ENCODE assay signal across 1 cellular context in genomic region chr20:50455656-50456451, GRCh38.
TF ChIP-seq lines count a peak whose summit lies in the region.

No MANE protein-coding gene starts in this region.

TF ChIP-seq in HepG2, 621 proteins besides CTCF, POLR2A, EP300 and RAD21 (continued from another document and continues in another):
- TF ChIP-seq, protein P1, sequence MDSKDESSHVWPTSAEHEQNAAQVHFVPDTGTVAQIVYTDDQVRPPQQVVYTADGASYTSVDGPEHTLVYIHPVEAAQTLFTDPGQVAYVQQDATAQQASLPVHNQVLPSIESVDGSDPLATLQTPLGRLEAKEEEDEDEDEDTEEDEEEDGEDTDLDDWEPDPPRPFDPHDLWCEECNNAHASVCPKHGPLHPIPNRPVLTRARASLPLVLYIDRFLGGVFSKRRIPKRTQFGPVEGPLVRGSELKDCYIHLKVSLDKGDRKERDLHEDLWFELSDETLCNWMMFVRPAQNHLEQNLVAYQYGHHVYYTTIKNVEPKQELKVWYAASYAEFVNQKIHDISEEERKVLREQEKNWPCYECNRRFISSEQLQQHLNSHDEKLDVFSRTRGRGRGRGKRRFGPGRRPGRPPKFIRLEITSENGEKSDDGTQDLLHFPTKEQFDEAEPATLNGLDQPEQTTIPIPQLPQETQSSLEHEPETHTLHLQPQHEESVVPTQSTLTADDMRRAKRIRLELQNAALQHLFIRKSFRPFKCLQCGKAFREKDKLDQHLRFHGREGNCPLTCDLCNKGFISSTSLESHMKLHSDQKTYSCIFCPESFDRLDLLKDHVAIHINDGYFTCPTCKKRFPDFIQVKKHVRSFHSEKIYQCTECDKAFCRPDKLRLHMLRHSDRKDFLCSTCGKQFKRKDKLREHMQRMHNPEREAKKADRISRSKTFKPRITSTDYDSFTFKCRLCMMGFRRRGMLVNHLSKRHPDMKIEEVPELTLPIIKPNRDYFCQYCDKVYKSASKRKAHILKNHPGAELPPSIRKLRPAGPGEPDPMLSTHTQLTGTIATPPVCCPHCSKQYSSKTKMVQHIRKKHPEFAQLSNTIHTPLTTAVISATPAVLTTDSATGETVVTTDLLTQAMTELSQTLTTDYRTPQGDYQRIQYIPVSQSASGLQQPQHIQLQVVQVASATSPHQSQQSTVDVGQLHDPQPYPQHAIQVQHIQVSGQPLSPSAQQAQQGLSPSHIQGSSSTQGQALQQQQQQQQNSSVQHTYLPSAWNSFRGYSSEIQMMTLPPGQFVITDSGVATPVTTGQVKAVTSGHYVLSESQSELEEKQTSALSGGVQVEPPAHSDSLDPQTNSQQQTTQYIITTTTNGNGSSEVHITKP (CRISPR knock-in tag; IDR thresholded peaks at IDR 0.05; ENCODE audit: low read depth): no peak; the same call in 1 of the 2 replicates
- no peak; the same call in 1 of the 2 replicates for TF ChIP-seq ZNF891 (CRISPR knock-in tag; IDR thresholded peaks at IDR 0.05)
- TF ChIP-seq FOSL2 (CRISPR knock-in tag; IDR thresholded peaks at IDR 0.05): peak; percentile 79
- peak; percentile 85; the same call in 1 of the 2 replicates for TF ChIP-seq PAWR (CRISPR knock-in tag; IDR thresholded peaks at IDR 0.05; ENCODE audit: borderline replicate concordance)
- TF ChIP-seq NFYC (CRISPR knock-in tag; IDR thresholded peaks at IDR 0.05): no peak
- TF ChIP-seq ZNF615 (CRISPR knock-in tag; IDR thresholded peaks at IDR 0.05; ENCODE audit: borderline replicate concordance): 0 out of 2 replicates have a peak, but pooled peaks have one; percentile 27
- peak; percentile 87 for TF ChIP-seq ATF7-NPFF (CRISPR knock-in tag; IDR thresholded peaks at IDR 0.05; ENCODE audit: low read depth)
- TF ChIP-seq ZNF691 (CRISPR knock-in tag; IDR thresholded peaks at IDR 0.05; ENCODE audit: borderline replicate concordance, low read depth): peak; percentile 92
- TF ChIP-seq ZNF580 (CRISPR knock-in tag; IDR thresholded peaks at IDR 0.05; ENCODE audit: borderline replicate concordance, low read depth): 0 out of 2 replicates have a peak, but pooled peaks have one; percentile 16
- TF ChIP-seq ZC3H13 (CRISPR knock-in tag; IDR thresholded peaks at IDR 0.05): 0 out of 2 replicates have a peak, but pooled peaks have one; percentile 9
- TF ChIP-seq TOE1 (CRISPR knock-in tag; IDR thresholded peaks at IDR 0.05): peak; percentile 28; the same call in 1 of the 2 replicates
- no peak for TF ChIP-seq CBX2 (IDR thresholded peaks at IDR 0.05; ENCODE audit: low read depth, low read length)
- TF ChIP-seq CBX2 (CRISPR knock-in tag; IDR thresholded peaks at IDR 0.05; ENCODE audit: low read depth): no peak
- no peak for TF ChIP-seq IKZF1 (IDR thresholded peaks at IDR 0.05)
- peak; percentile 85 for TF ChIP-seq ZFX (CRISPR knock-in tag; IDR thresholded peaks at IDR 0.05; ENCODE audit: low read depth)
- TF ChIP-seq NONO (IDR thresholded peaks at IDR 0.05): no peak
- TF ChIP-seq NONO (CRISPR knock-in tag; conservative IDR thresholded peaks at IDR 0.05): peak; percentile 96; the same call in 1 of the 2 replicates
- TF ChIP-seq NFRKB (IDR thresholded peaks at IDR 0.05): no peak
- peak; percentile 88; the same call in 1 of the 2 replicates for TF ChIP-seq TMF1 (CRISPR knock-in tag; IDR thresholded peaks at IDR 0.05; ENCODE audit: low read depth)
- peak; percentile 85 for TF ChIP-seq ZNF430 (CRISPR knock-in tag; IDR thresholded peaks at IDR 0.05)
- TF ChIP-seq THAP11 (CRISPR knock-in tag; IDR thresholded peaks at IDR 0.05): peak; percentile 78
- TF ChIP-seq, protein P2, sequence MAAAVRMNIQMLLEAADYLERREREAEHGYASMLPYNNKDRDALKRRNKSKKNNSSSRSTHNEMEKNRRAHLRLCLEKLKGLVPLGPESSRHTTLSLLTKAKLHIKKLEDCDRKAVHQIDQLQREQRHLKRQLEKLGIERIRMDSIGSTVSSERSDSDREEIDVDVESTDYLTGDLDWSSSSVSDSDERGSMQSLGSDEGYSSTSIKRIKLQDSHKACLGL (CRISPR knock-in tag; IDR thresholded peaks at IDR 0.05): peak; percentile 67
- no peak; the same call in 1 of the 2 replicates for TF ChIP-seq PAF1 (CRISPR knock-in tag; IDR thresholded peaks at IDR 0.05)
- TF ChIP-seq BRCA1 (CRISPR knock-in tag; IDR thresholded peaks at IDR 0.05): peak; percentile 97; the same call in 1 of the 2 replicates
- no peak for TF ChIP-seq SMYD3 (CRISPR knock-in tag; IDR thresholded peaks at IDR 0.05)
- TF ChIP-seq ZFP91 (CRISPR knock-in tag; IDR thresholded peaks at IDR 0.05; ENCODE audit: borderline replicate concordance): peak; percentile 94
- peak; percentile 71 for TF ChIP-seq PHF5A (CRISPR knock-in tag; IDR thresholded peaks at IDR 0.05; ENCODE audit: low read depth, unreplicated experiment)
- TF ChIP-seq, protein P3, sequence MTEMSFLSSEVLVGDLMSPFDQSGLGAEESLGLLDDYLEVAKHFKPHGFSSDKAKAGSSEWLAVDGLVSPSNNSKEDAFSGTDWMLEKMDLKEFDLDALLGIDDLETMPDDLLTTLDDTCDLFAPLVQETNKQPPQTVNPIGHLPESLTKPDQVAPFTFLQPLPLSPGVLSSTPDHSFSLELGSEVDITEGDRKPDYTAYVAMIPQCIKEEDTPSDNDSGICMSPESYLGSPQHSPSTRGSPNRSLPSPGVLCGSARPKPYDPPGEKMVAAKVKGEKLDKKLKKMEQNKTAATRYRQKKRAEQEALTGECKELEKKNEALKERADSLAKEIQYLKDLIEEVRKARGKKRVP (CRISPR knock-in tag; IDR thresholded peaks at IDR 0.05): no peak
- no peak for TF ChIP-seq ZSCAN12 (CRISPR knock-in tag; IDR thresholded peaks at IDR 0.05)
- 0 out of 2 replicates have a peak, but pooled peaks have one; percentile 58 for TF ChIP-seq ZNF607 (CRISPR knock-in tag; IDR thresholded peaks at IDR 0.05; ENCODE audit: borderline replicate concordance)
- no peak for TF ChIP-seq TRIM22 (IDR thresholded peaks at IDR 0.05)
- TF ChIP-seq PRPF4 (IDR thresholded peaks at IDR 0.05; ENCODE audit: low read depth, low read length, poor library complexity, severe bottlenecking): no peak
- peak; percentile 70 for TF ChIP-seq KMT2A (CRISPR knock-in tag; IDR thresholded peaks at IDR 0.05)
- TF ChIP-seq, protein P4, sequence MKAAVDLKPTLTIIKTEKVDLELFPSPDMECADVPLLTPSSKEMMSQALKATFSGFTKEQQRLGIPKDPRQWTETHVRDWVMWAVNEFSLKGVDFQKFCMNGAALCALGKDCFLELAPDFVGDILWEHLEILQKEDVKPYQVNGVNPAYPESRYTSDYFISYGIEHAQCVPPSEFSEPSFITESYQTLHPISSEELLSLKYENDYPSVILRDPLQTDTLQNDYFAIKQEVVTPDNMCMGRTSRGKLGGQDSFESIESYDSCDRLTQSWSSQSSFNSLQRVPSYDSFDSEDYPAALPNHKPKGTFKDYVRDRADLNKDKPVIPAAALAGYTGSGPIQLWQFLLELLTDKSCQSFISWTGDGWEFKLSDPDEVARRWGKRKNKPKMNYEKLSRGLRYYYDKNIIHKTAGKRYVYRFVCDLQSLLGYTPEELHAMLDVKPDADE (CRISPR knock-in tag; IDR thresholded peaks at IDR 0.05): no peak
- no peak; the same call in 1 of the 2 replicates for TF ChIP-seq ZNF317 (CRISPR knock-in tag; IDR thresholded peaks at IDR 0.05)
- TF ChIP-seq ZFYVE20 (CRISPR knock-in tag; IDR thresholded peaks at IDR 0.05; ENCODE audit: borderline replicate concordance, low read depth): no peak
- TF ChIP-seq ATF5 (CRISPR knock-in tag; IDR thresholded peaks at IDR 0.05; ENCODE audit: low read depth): 0 out of 2 replicates have a peak, but pooled peaks have one; percentile 17
- TF ChIP-seq U2AF1 (optimal IDR thresholded peaks at IDR 0.05; ENCODE audit: low read depth, low read length): no peak
- 0 out of 2 replicates have a peak, but pooled peaks have one; percentile 70 for TF ChIP-seq MXD4 (CRISPR knock-in tag; IDR thresholded peaks at IDR 0.05)
- TF ChIP-seq NR2F6 (IDR thresholded peaks at IDR 0.05): peak; percentile 99
- peak; percentile 98 for TF ChIP-seq NR2F6 (CRISPR knock-in tag; IDR thresholded peaks at IDR 0.05)
- TF ChIP-seq FIP1L1 (IDR thresholded peaks at IDR 0.05; ENCODE audit: borderline replicate concordance, insufficient read depth, low read depth, low read length): peak; percentile 82; the same call in 1 of the 2 replicates
- TF ChIP-seq, protein P5, sequence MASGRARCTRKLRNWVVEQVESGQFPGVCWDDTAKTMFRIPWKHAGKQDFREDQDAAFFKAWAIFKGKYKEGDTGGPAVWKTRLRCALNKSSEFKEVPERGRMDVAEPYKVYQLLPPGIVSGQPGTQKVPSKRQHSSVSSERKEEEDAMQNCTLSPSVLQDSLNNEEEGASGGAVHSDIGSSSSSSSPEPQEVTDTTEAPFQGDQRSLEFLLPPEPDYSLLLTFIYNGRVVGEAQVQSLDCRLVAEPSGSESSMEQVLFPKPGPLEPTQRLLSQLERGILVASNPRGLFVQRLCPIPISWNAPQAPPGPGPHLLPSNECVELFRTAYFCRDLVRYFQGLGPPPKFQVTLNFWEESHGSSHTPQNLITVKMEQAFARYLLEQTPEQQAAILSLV (CRISPR knock-in tag; IDR thresholded peaks at IDR 0.05; ENCODE audit: borderline replicate concordance): peak; percentile 38; the same call in 1 of the 2 replicates
- 0 out of 2 replicates have a peak, but pooled peaks have one; percentile 75 for TF ChIP-seq NPAS2 (CRISPR knock-in tag; IDR thresholded peaks at IDR 0.05; ENCODE audit: borderline replicate concordance)
- TF ChIP-seq, protein P6, sequence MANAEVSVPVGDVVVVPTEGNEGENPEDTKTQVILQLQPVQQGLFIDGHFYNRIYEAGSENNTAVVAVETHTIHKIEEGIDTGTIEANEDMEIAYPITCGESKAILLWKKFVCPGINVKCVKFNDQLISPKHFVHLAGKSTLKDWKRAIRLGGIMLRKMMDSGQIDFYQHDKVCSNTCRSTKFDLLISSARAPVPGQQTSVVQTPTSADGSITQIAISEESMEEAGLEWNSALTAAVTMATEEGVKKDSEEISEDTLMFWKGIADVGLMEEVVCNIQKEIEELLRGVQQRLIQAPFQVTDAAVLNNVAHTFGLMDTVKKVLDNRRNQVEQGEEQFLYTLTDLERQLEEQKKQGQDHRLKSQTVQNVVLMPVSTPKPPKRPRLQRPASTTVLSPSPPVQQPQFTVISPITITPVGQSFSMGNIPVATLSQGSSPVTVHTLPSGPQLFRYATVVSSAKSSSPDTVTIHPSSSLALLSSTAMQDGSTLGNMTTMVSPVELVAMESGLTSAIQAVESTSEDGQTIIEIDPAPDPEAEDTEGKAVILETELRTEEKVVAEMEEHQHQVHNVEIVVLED (CRISPR knock-in tag; IDR thresholded peaks at IDR 0.05; ENCODE audit: borderline replicate concordance): peak; percentile 79; the same call in 1 of the 2 replicates
- no peak for TF ChIP-seq TAF15 (IDR thresholded peaks at IDR 0.05; ENCODE audit: low read depth, low read length, poor library complexity, severe bottlenecking)
- peak; percentile 65; the same call in 1 of the 2 replicates for TF ChIP-seq ZNF225 (CRISPR knock-in tag; IDR thresholded peaks at IDR 0.05)
- TF ChIP-seq, protein P7, sequence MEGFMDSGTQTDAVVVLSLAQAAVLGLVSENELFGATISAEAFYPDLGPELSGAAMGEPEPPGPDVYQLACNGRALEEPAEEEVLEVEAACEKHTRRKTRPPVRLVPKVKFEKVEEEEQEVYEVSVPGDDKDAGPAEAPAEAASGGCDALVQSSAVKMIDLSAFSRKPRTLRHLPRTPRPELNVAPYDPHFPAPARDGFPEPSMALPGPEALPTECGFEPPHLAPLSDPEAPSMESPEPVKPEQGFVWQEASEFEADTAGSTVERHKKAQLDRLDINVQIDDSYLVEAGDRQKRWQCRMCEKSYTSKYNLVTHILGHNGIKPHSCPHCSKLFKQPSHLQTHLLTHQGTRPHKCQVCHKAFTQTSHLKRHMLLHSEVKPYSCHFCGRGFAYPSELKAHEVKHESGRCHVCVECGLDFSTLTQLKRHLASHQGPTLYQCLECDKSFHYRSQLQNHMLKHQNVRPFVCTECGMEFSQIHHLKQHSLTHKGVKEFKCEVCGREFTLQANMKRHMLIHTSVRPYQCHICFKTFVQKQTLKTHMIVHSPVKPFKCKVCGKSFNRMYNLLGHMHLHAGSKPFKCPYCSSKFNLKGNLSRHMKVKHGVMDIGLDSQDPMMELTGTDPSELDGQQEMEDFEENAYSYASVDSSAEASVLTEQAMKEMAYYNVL (CRISPR knock-in tag; IDR thresholded peaks at IDR 0.05; ENCODE audit: borderline replicate concordance): peak; percentile 97
